ENCODE assay signal across 21 cellular contexts in the genomic region with DNA sequence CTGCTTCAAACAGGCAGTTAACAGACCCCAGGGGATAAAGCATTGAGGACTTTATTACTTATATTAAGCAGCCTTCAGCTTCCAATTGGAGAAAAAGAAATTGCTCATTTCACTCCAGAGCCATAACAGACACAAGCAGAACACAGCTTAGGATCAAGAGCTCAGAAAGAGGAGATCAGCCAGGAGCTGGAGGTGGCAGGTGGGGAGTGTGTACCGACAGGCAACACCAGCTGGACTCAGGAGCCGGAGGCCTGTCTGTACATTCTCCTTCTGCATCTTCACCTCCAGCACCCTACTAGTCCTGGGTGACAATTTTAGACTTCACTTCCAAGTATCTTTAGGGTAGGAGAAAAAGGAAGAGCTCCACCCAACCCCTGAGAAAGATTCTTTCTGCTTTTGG. TPM values are rescaled to one million over a fixed set of nuclear protein-coding genes. Genes with fewer than 3 reads are reported as not detected.
DNase-seq lines count a peak whose midpoint lies in the region; ATAC-seq and TF ChIP-seq lines count a peak whose summit lies in the region.
"Had no signal": no experiment of that assay in that cellular context is flagged by ENCODE, and none has a peak within 500 bp of the region (broad histone marks: within the 10 kb centered on the region; RNA-seq: fewer than 3 reads in every experiment).

No MANE protein-coding gene starts in this region.

- H3K9me3 Mint-ChIP-seq in progenitor cell of endocrine pancreas (ENCODE audit: low read depth): no peaks in the 10 kb centered on the region
- H3K9me3 Mint-ChIP-seq: CD4-positive, alpha-beta memory T cell; HFFc6 had no signal

- no peak overlapping the region for H3K4me3 Mint-ChIP-seq in progenitor cell of endocrine pancreas (ENCODE audit: low read depth)
- H3K4me3 Mint-ChIP-seq: CD14-positive monocyte; CD4-positive, alpha-beta memory T cell; HFFc6 had no signal

- H3K9me3 ChIP-seq in heart right ventricle (peaks cover 0 to 4% (median 0%) of the 10 kb centered on the region in 11 donors), psoas muscle (no peaks in the 10 kb centered on the region)
- H3K9me3 ChIP-seq: BLaER1 had no signal

- H3K4me1 Mint-ChIP-seq in progenitor cell of endocrine pancreas (ENCODE audit: low read depth): no peaks in the 10 kb centered on the region
- H3K4me1 Mint-ChIP-seq: CD14-positive monocyte; CD4-positive, alpha-beta memory T cell had no signal

- intact Hi-C loops in heart right ventricle (cut with DNase I): no loop called here
- intact Hi-C loops in Right ventricle myocardium superior (cut with DNase I): no loop called here
- intact Hi-C loops in psoas muscle (cut with DNase I): no loop called here

- no peaks in the 10 kb centered on the region for H3K36me3 Mint-ChIP-seq in progenitor cell of endocrine pancreas (ENCODE audit: insufficient read depth)
- H3K36me3 Mint-ChIP-seq: CD14-positive monocyte; CD4-positive, alpha-beta memory T cell had no signal

- no peak overlapping the region for H3K27ac Mint-ChIP-seq in progenitor cell of endocrine pancreas
- H3K27ac Mint-ChIP-seq: CD14-positive monocyte; CD4-positive, alpha-beta memory T cell; HFFc6 had no signal

- ATAC-seq in heart right ventricle (no peak), Right ventricle myocardium superior (ENCODE audit: poor library complexity) (no peak), psoas muscle (no peak), HG03460 (IDR thresholded peaks at IDR 0.05; ENCODE audit: unreplicated experiment) (no peak)
- ATAC-seq: HCT116 had no signal

- 76 to 80% methylated on average over 2 of the region's 2 CpGs for WGBS in heart right ventricle, 2 donors
- WGBS in psoas muscle, 3 donors: 31 to 79% (median 44%) methylated on average over 2 of the region's 2 CpGs

- H3K27ac ChIP-seq in heart right ventricle (peak overlapping the region in 6 of 10 donors; percentile 6 to 52 (median 36)), psoas muscle (peak overlapping the region; percentile 31)
- H3K27ac ChIP-seq: BLaER1 had no signal

- no peak for TF ChIP-seq CTCF in heart right ventricle (IDR thresholded peaks at IDR 0.05)
- no peak for TF ChIP-seq CTCF in psoas muscle (IDR thresholded peaks at IDR 0.05)
- TF ChIP-seq CTCF in progenitor cell of endocrine pancreas (IDR thresholded peaks at IDR 0.05; ENCODE audit: unreplicated experiment): no peak

- peak; percentile 42 for DNase-seq in NCI-H2171 treated with DMSO at 0.1 percent for 48 hours (lab: John Stamatoyannopoulos, UW)
- DNase-seq in NCI-H2171 (lab: John Stamatoyannopoulos, UW): no peak
- DNase-seq in heart right ventricle: no peak
- DNase-seq in Right ventricle myocardium superior: no peak
- peak; percentile 60 for DNase-seq in NCI-H82 treated with DMSO at 0.1 percent for 48 hours (lab: John Stamatoyannopoulos, UW; ENCODE audit: unreplicated experiment)
- DNase-seq in psoas muscle: no peak
- DNase-seq in progenitor cell of endocrine pancreas (ENCODE audit: low spot score, unreplicated experiment): no peak
- DNase-seq: 8988T; CD4-positive, alpha-beta memory T cell; DMS153; DMS79; GF-D8; GOT3; H7; HFFc6; IMR-90 had no signal

- H3K4me3 ChIP-seq in heart right ventricle (no peak overlapping the region), psoas muscle (no peak overlapping the region)
- H3K4me3 ChIP-seq: BLaER1 had no signal

- H3K4me1 ChIP-seq in heart right ventricle: peaks cover 0 to 58% (median 17%) of the 10 kb centered on the region in 9 donors
- peaks cover 33% of the 10 kb centered on the region for H3K4me1 ChIP-seq in psoas muscle
- H3K4me1 ChIP-seq: BLaER1 had no signal

- peaks cover 18% of the 10 kb centered on the region for H3K27me3 Mint-ChIP-seq in progenitor cell of endocrine pancreas

- H3K36me3 ChIP-seq in heart right ventricle: no peaks in the 10 kb centered on the region
- H3K36me3 ChIP-seq in psoas muscle (ENCODE audit: insufficient read depth in 1 of 2, low read depth in 1 of 2): no peaks in the 10 kb centered on the region
- H3K36me3 ChIP-seq: BLaER1 had no signal

- peaks cover 0 to 25% (median 0%) of the 10 kb centered on the region in 7 donors for H3K27me3 ChIP-seq in heart right ventricle
- H3K27me3 ChIP-seq in psoas muscle (ENCODE audit: insufficient read depth in 3 of 3, low read length in 2 of 3): no peaks in the 10 kb centered on the region
- H3K27me3 ChIP-seq: BLaER1 had no signal

RNA-seq across cellular contexts. Expression of a gene that starts 35.8 kb away (rescaled TPM):
- total RNA-seq in heart right ventricle (1 to 10 TPM; 1.0 to 6.6 (median 2.9) TPM), Right ventricle myocardium superior (2.1 TPM), psoas muscle (10 to 100 TPM in 1 of 4 donors, 1 to 10 TPM in 3; 1.7 to 19.6 (median 3.0) TPM), progenitor cell of endocrine pancreas (4.8 and 5.5 TPM in 2 replicates)
- polyA plus RNA-seq in heart right ventricle (1 to 10 TPM in 1 of 2 donors, under 1 TPM in 1; 0.64 to 4.5 TPM), psoas muscle (1 to 10 TPM in 2 of 3 donors, under 1 TPM in 1; 0.42 to 6.5 (median 4.6) TPM)
- total RNA-seq: A673 had no signal
- polyA plus RNA-seq: CD14-positive monocyte, IMR-90 had no signal

Comparison
In these comparisons a context has a peak if more than half of its experiments do, and no peak if none do; other contexts are left out.
1. DNase-seq: peak in NCI-H2171 treated with DMSO at 0.1 percent for 48 hours (single experiment) and NCI-H82 treated with DMSO at 0.1 percent for 48 hours (single experiment); none in NCI-H2171 (single experiment), heart right ventricle (0 of 2), Right ventricle myocardium superior (single experiment), psoas muscle (0 of 2) and progenitor cell of endocrine pancreas (single experiment).